In genomic region chr5:43664641-43665040, GRCh38 we compare ENCODE assay signal across 11 cellular contexts.
"Had no signal": no experiment of that assay in that cellular context is flagged by ENCODE, and none has a peak within 500 bp of the region (broad histone marks: within the 10 kb centered on the region; RNA-seq: fewer than 3 reads in every experiment).

No MANE protein-coding gene starts in this region.

- H3K27ac ChIP-seq: neural progenitor cell, ovary had no signal

- DNase-seq: activated CD4-positive, alpha-beta T cell treated with anti-CD3 and anti-CD28 coated beads, Interleukin-2, amount 50 U/mL, for 1 hour; activated naive CD4-positive, alpha-beta T cell; heart left ventricle; naive B cell; ovary; sigmoid colon; stimulated activated CD4-positive, alpha-beta T cell treated with anti-CD3 and anti-CD28 coated beads, Interleukin-1b, Interleukin-23, amount 100 ng/mL, for 48 hours had no signal

- H3K4me3 ChIP-seq: heart left ventricle, neural progenitor cell, ovary, sigmoid colon had no signal

- H3K9ac ChIP-seq: neural progenitor cell had no signal

- H3K4me1 ChIP-seq: neural progenitor cell had no signal

- H3K36me3 ChIP-seq: neural progenitor cell, ovary had no signal

- H3K9me3 ChIP-seq: heart left ventricle, ovary, sigmoid colon had no signal

- FAIRE-seq: astrocyte, bronchial epithelial cell, frontal cortex had no signal
